In genomic region chr15:42836251-42836650, GRCh38 we compare ENCODE assay signal across 29 cellular contexts.
"Had no signal": no experiment of that assay in that cellular context is flagged by ENCODE, and none has a peak within 500 bp of the region (broad histone marks: within the 10 kb centered on the region; RNA-seq: fewer than 3 reads in every experiment).

No MANE protein-coding gene starts in this region.

- H3K4me1 Mint-ChIP-seq: activated B cell treated with CpG ODN at 0.5 μM for 24 hours; activated CD4-positive, alpha-beta T cell treated with anti-CD3 and anti-CD28 coated beads for 36 hours; activated naive CD8-positive, alpha-beta T cell treated with anti-CD3 and anti-CD28 coated beads for 36 hours; endodermal cell had no signal

- DNase-seq: activated B cell treated with CpG ODN at 0.5 μM for 24 hours; activated CD4-positive, alpha-beta T cell treated with anti-CD3 and anti-CD28 coated beads for 36 hours; activated CD4-positive, alpha-beta T cell treated with anti-CD3 and anti-CD28 coated beads, Interleukin-2, amount 50 U/mL, for 4 hours; activated CD8-positive, alpha-beta memory T cell treated with anti-CD3 and anti-CD28 coated beads for 24 hours; activated CD8-positive, alpha-beta memory T cell treated with anti-CD3 and anti-CD28 coated beads, Interleukin-2, amount 50 U/mL, for 4 hours; activated naive CD4-positive, alpha-beta T cell treated with Interleukin-2 at 50 U/mL for 16 hours; activated naive CD8-positive, alpha-beta T cell treated with anti-CD3 and anti-CD28 coated beads for 36 hours; activated T-cell treated with anti-CD3 and anti-CD28 coated beads, Interleukin-2, amount 50 U/mL, for 24 hours; amniotic stem cell; cerebellar nuclear complex; cortex of kidney; endodermal cell; foreskin melanocyte; left ventricle myocardium inferior; midbrain; ovary; right cardiac atrium; stimulated activated CD4-positive, alpha-beta T cell treated with anti-CD3 and anti-CD28 coated beads, Interleukin-12 subunit alpha, Interleukin-12 subunit beta, amount 100 ng/mL, for 4 hours; stimulated activated CD4-positive, alpha-beta T cell treated with anti-CD3 and anti-CD28 coated beads, Interleukin-4, amount 100 ng/mL, for 4 hours; stimulated activated naive CD8-positive, alpha-beta T cell treated with anti-CD3 and anti-CD28 coated beads, Interleukin-15, Interleukin-2, amounts not matched to agents 100 U/mL and 50 U/mL, for 24 hours; T-helper 9 cell; transverse colon; uterus had no signal

- H3K4me3 ChIP-seq: left ventricle myocardium inferior, ovary, prostate gland, suprapubic skin, transverse colon, uterus had no signal

- H3K9me3 ChIP-seq: left ventricle myocardium inferior, neutrophil, ovary, prostate gland, suprapubic skin, transverse colon, uterus had no signal

- H3K9me3 Mint-ChIP-seq: activated B cell treated with CpG ODN at 0.5 μM for 24 hours; activated naive CD8-positive, alpha-beta T cell treated with anti-CD3 and anti-CD28 coated beads for 36 hours; activated T-cell treated with anti-CD3 and anti-CD28 coated beads, Interleukin-2, amount 50 U/mL, for 24 hours; natural killer cell treated with Interleukin-12 subunit alpha and Interleukin-12 subunit beta and Interleukin-15 and Interleukin-18, amount 100 ng/mL, for 72 hours had no signal

- H3K36me3 ChIP-seq: ovary, prostate gland, transverse colon, uterus had no signal

- H3K27me3 ChIP-seq: neutrophil, ovary, suprapubic skin, transverse colon, uterus had no signal

- H3K27ac ChIP-seq: epithelial cell of prostate, left ventricle myocardium inferior, neutrophil, ovary, prostate gland, suprapubic skin, transverse colon, uterus had no signal

- H3K27me3 Mint-ChIP-seq: activated B cell treated with CpG ODN at 0.5 μM for 24 hours; activated CD4-positive, alpha-beta T cell treated with anti-CD3 and anti-CD28 coated beads for 36 hours; activated naive CD8-positive, alpha-beta T cell treated with anti-CD3 and anti-CD28 coated beads for 36 hours; activated T-cell treated with anti-CD3 and anti-CD28 coated beads, Interleukin-2, amount 50 U/mL, for 24 hours; natural killer cell treated with Interleukin-12 subunit alpha and Interleukin-12 subunit beta and Interleukin-15 and Interleukin-18, amount 100 ng/mL, for 72 hours had no signal

- H3K27ac Mint-ChIP-seq: activated B cell treated with CpG ODN at 0.5 μM for 24 hours; activated CD4-positive, alpha-beta T cell treated with anti-CD3 and anti-CD28 coated beads for 36 hours; activated naive CD8-positive, alpha-beta T cell treated with anti-CD3 and anti-CD28 coated beads for 36 hours; activated T-cell treated with anti-CD3 and anti-CD28 coated beads, Interleukin-2, amount 50 U/mL, for 24 hours; endodermal cell; natural killer cell treated with Interleukin-12 subunit alpha and Interleukin-12 subunit beta and Interleukin-15 and Interleukin-18, amount 100 ng/mL, for 72 hours had no signal

- FAIRE-seq: bronchial epithelial cell had no signal

- H3K36me3 Mint-ChIP-seq: natural killer cell treated with Interleukin-12 subunit alpha and Interleukin-12 subunit beta and Interleukin-15 and Interleukin-18, amount 100 ng/mL, for 72 hours had no signal

- H3K4me1 ChIP-seq: left ventricle myocardium inferior, prostate gland, suprapubic skin, transverse colon, uterus had no signal

- ATAC-seq: activated CD4-positive, alpha-beta T cell treated with anti-CD3 and anti-CD28 coated beads for 36 hours; natural killer cell treated with Interleukin-12 subunit alpha and Interleukin-12 subunit beta and Interleukin-15 and Interleukin-18, amount 100 ng/mL, for 72 hours; right cardiac atrium; stimulated activated naive CD8-positive, alpha-beta T cell treated with anti-CD3 and anti-CD28 coated beads, Interleukin-15, Interleukin-2, amounts not matched to agents 100 U/mL and 50 U/mL, for 24 hours had no signal

- H3K4me3 Mint-ChIP-seq: activated B cell treated with CpG ODN at 0.5 μM for 24 hours; activated CD4-positive, alpha-beta T cell treated with anti-CD3 and anti-CD28 coated beads for 36 hours; activated naive CD8-positive, alpha-beta T cell treated with anti-CD3 and anti-CD28 coated beads for 36 hours; activated T-cell treated with anti-CD3 and anti-CD28 coated beads, Interleukin-2, amount 50 U/mL, for 24 hours; endodermal cell; natural killer cell treated with Interleukin-12 subunit alpha and Interleukin-12 subunit beta and Interleukin-15 and Interleukin-18, amount 100 ng/mL, for 72 hours had no signal
